18 cellular contexts compared by ENCODE assay signal in the genomic region with DNA sequence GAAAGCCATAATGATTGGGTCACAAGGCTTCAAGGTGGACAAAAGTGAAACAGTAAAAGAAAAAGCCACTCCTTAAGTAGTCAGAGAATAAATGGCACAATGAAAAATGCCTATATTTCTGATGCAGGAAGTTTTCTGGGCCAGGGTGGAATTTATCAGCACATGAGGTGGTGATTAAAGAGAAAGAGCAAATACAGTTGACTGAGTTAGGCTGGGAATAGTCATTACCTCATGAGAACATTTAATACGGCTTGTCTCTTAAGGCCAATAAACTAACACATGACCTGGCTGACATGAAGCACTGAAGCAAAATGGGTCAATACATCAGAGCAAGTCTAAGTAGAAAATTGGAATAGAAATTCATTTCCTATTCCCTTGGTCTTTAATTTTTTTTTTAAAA.
A peak's percentile ranks its signal among the peaks of the same experiment; 100 is the strongest.
DNase-seq lines count a peak whose midpoint lies in the region; ATAC-seq and TF ChIP-seq lines count a peak whose summit lies in the region.
"Had no signal": no experiment of that assay in that cellular context is flagged by ENCODE, and none has a peak within 500 bp of the region (broad histone marks: within the 10 kb centered on the region; RNA-seq: fewer than 3 reads in every experiment).

No MANE protein-coding gene starts in this region.

- 7 to 19% methylated on average over 1 of the region's 1 CpG for WGBS in body of pancreas, 2 donors

- H3K9me3 Mint-ChIP-seq in GM23338 (no peaks in the 10 kb centered on the region; the same call in 2 of the 3 replicates), neural progenitor cell (peaks cover 3% of the 10 kb centered on the region)
- H3K9me3 Mint-ChIP-seq: CD8-positive, alpha-beta T cell had no signal

- no peak for TF ChIP-seq POLR2A in body of pancreas (IDR thresholded peaks at IDR 0.05)

- no peaks in the 10 kb centered on the region for H3K36me3 ChIP-seq in GM23338 (ENCODE audit: insufficient read depth)
- H3K36me3 ChIP-seq in body of pancreas (replicated peaks in 1 of 2; ENCODE audit: insufficient read depth in 1 of 2, low read depth in 2 of 2): no peaks in the 10 kb centered on the region
- no peaks in the 10 kb centered on the region for H3K36me3 ChIP-seq in neural progenitor cell
- no peaks in the 10 kb centered on the region for H3K36me3 ChIP-seq in BE2C
- H3K36me3 ChIP-seq: BLaER1 treated with 17β-estradiol and CSF1 and Interleukin-3, amounts not matched to agents 10 nM and 100 nM had no signal

- in situ Hi-C loops in G401 (cut with HindIII; ENCODE audit: low sequenced_read_pairs): no loop called here

- no peak overlapping the region for H3K27ac ChIP-seq in GM23338 (ENCODE audit: low read depth)
- H3K27ac ChIP-seq in body of pancreas: peak overlapping the region in 3 of 4 donors; percentile 2 to 53 (median 48)
- H3K27ac ChIP-seq in neural progenitor cell: no peak overlapping the region
- H3K27ac ChIP-seq: BLaER1 treated with 17β-estradiol and CSF1 and Interleukin-3, amounts not matched to agents 10 nM and 100 nM had no signal

- no peaks in the 10 kb centered on the region for H3K9me2 ChIP-seq in GM23338 (ENCODE audit: insufficient read depth)

- intact Hi-C loops in body of pancreas (cut with DNase I): no loop called here

- no peaks in the 10 kb centered on the region for H3F3A ChIP-seq in GM23338 (replicated peaks; ENCODE audit: low read depth)
- H3F3A ChIP-seq in neural progenitor cell (ENCODE audit: low read depth): no peaks in the 10 kb centered on the region

- no peak for DNase-seq in GM23338 (ENCODE audit: low spot score)
- peak in 2 of 4 donors; percentile 17 to 30 for DNase-seq in body of pancreas
- no peak for DNase-seq in neural progenitor cell (ENCODE audit: low spot score)
- DNase-seq in retina: peak; percentile 48
- no peak for DNase-seq in activated CD4-positive, alpha-beta T cell treated with anti-CD3 and anti-CD28 coated beads, Interleukin-2, amount 50 U/mL, for 4 hours
- DNase-seq in activated T-cell treated with anti-CD3 and anti-CD28 coated beads, Interleukin-2, amount 50 U/mL, for 48 hours: no peak
- DNase-seq in G401 (ENCODE audit: low spot score): no peak
- no peak for DNase-seq in BE2C
- DNase-seq: 8988T; Calu3; CD8-positive, alpha-beta T cell; DMS 273 treated with DMSO at 0.1 percent for 48 hours; DMS53; DND-41; EL; H9 had no signal

- peaks cover 7% of the 10 kb centered on the region for H3K4me1 Mint-ChIP-seq in GM23338
- H3K4me1 Mint-ChIP-seq in neural progenitor cell: peaks cover 9% of the 10 kb centered on the region

- H3K4me1 ChIP-seq in GM23338 (ENCODE audit: insufficient read depth) (no peaks in the 10 kb centered on the region), body of pancreas (peaks cover 11% of the 10 kb centered on the region), neural progenitor cell (peaks cover 23% of the 10 kb centered on the region), BE2C (no peaks in the 10 kb centered on the region)
- H3K4me1 ChIP-seq: BLaER1 treated with 17β-estradiol and CSF1 and Interleukin-3, amounts not matched to agents 10 nM and 100 nM had no signal

- TF ChIP-seq CTCF in GM23338 (conservative IDR thresholded peaks at IDR 0.05; ENCODE audit: low read depth in 2 of 2): no peak
- no peak for TF ChIP-seq CTCF in body of pancreas (IDR thresholded peaks at IDR 0.05)
- TF ChIP-seq CTCF in neural progenitor cell (IDR thresholded peaks at IDR 0.05): no peak
- TF ChIP-seq CTCF in BE2C (IDR thresholded peaks at IDR 0.05; ENCODE audit: low read depth, low read length): no peak

- H3K27ac Mint-ChIP-seq in GM23338 (peak overlapping the region; percentile 7; the same call in 1 of the 2 replicates), neural progenitor cell (no peak overlapping the region)
- H3K27ac Mint-ChIP-seq: CD8-positive, alpha-beta T cell; H9 had no signal

- H3K4me3 ChIP-seq in GM23338 (no peak overlapping the region), body of pancreas (no peak overlapping the region), neural progenitor cell (no peak overlapping the region), BE2C (ENCODE audit: low read depth, low read length) (no peak overlapping the region)
- H3K4me3 ChIP-seq: BLaER1 treated with 17β-estradiol and CSF1 and Interleukin-3, amounts not matched to agents 10 nM and 100 nM had no signal

- H3K36me3 Mint-ChIP-seq in GM23338 (ENCODE audit: low read depth) (no peaks in the 10 kb centered on the region), neural progenitor cell (no peaks in the 10 kb centered on the region)
- H3K36me3 Mint-ChIP-seq: CD8-positive, alpha-beta T cell had no signal

- ATAC-seq in GM23338 (no peak), body of pancreas (peak; percentile 97)
- ATAC-seq: CD8-positive, alpha-beta T cell; HepG2 had no signal

- H3K27me3 ChIP-seq in GM23338 (ENCODE audit: insufficient read depth): no peaks in the 10 kb centered on the region
- H3K27me3 ChIP-seq in body of pancreas: no peaks in the 10 kb centered on the region
- H3K27me3 ChIP-seq in neural progenitor cell: no peaks in the 10 kb centered on the region
- H3K27me3 ChIP-seq in BE2C: no peaks in the 10 kb centered on the region
- H3K27me3 ChIP-seq: BLaER1 treated with 17β-estradiol and CSF1 and Interleukin-3, amounts not matched to agents 10 nM and 100 nM had no signal

- H3K79me2 ChIP-seq in GM23338 (replicated peaks; ENCODE audit: insufficient read depth): no peaks in the 10 kb centered on the region
- no peaks in the 10 kb centered on the region for H3K79me2 ChIP-seq in neural progenitor cell (ENCODE audit: low read depth)

- H3K4me2 ChIP-seq in GM23338 (no peak overlapping the region), neural progenitor cell (no peak overlapping the region)
- H3K4me2 ChIP-seq: BLaER1 treated with 17β-estradiol and CSF1 and Interleukin-3, amounts not matched to agents 10 nM and 100 nM had no signal

- no peak overlapping the region for H2AFZ ChIP-seq in GM23338
- peak overlapping the region; percentile 65 for H2AFZ ChIP-seq in neural progenitor cell (replicated peaks)

- H3K27me3 Mint-ChIP-seq in GM23338 (ENCODE audit: insufficient read depth, low read depth, poor library complexity): no peaks in the 10 kb centered on the region
- H3K27me3 Mint-ChIP-seq in neural progenitor cell (ENCODE audit: insufficient read depth, low read depth): no peaks in the 10 kb centered on the region

- H3K9me3 ChIP-seq in body of pancreas (no peaks in the 10 kb centered on the region), neural progenitor cell (ENCODE audit: low read depth) (no peaks in the 10 kb centered on the region), BE2C (no peaks in the 10 kb centered on the region)
- H3K9me3 ChIP-seq: BLaER1 treated with 17β-estradiol and CSF1 and Interleukin-3, amounts not matched to agents 10 nM and 100 nM had no signal

- no peaks in the 10 kb centered on the region for H4K20me1 ChIP-seq in GM23338 (replicated peaks; ENCODE audit: insufficient read depth)
- no peaks in the 10 kb centered on the region for H4K20me1 ChIP-seq in neural progenitor cell (ENCODE audit: low read depth)
- H4K20me1 ChIP-seq: BLaER1 treated with 17β-estradiol and CSF1 and Interleukin-3, amounts not matched to agents 10 nM and 100 nM had no signal

- H3K9ac ChIP-seq in neural progenitor cell: no peak overlapping the region
- H3K9ac ChIP-seq: BLaER1 treated with 17β-estradiol and CSF1 and Interleukin-3, amounts not matched to agents 10 nM and 100 nM had no signal

- H3K4me3 Mint-ChIP-seq in GM23338 (no peak overlapping the region), neural progenitor cell (no peak overlapping the region)
- H3K4me3 Mint-ChIP-seq: CD8-positive, alpha-beta T cell; H9 had no signal

TF ChIP-seq in GM23338, 12 proteins besides CTCF, POLR2A, EP300 and RAD21:
- TF ChIP-seq EZH2phosphoT487 (IDR thresholded peaks at IDR 0.05; ENCODE audit: unreplicated experiment): no peak

Comparison
In these comparisons a context has a peak if more than half of its experiments do, and no peak if none do; other contexts are left out.
1. H3K27ac ChIP-seq: peak in body of pancreas (3 of 4); none in GM23338 (single experiment) and neural progenitor cell (single experiment).